9 cellular contexts compared by ENCODE assay signal in genomic region chr19:6238643-6239281, GRCh38. TPM values are rescaled to one million over a fixed set of nuclear protein-coding genes. Genes with fewer than 3 reads are reported as not detected.
DNase-seq lines count a peak whose midpoint lies in the region; ATAC-seq, FAIRE-seq and TF ChIP-seq lines count a peak whose summit lies in the region.
"Had no signal": no experiment of that assay in that cellular context is flagged by ENCODE, and none has a peak within 500 bp of the region (broad histone marks: within the 10 kb centered on the region; RNA-seq: fewer than 3 reads in every experiment).

No MANE protein-coding gene starts in this region.

- no peak overlapping the region for H2AFZ ChIP-seq in endothelial cell of umbilical vein (ENCODE audit: low read depth, low read length)

- TF ChIP-seq CTCF in endothelial cell of umbilical vein (IDR thresholded peaks at IDR 0.05; ENCODE audit: extremely low read depth in 1 of 2, insufficient read depth in 1 of 2, low read depth in 1 of 2, low read length in 2 of 2) = no peak
- TF ChIP-seq CTCF in osteocyte (IDR thresholded peaks at IDR 0.05) = no peak

- no peak overlapping the region for H3K4me3 Mint-ChIP-seq in osteocyte (ENCODE audit: unreplicated experiment)

- H3K4me2 ChIP-seq in BLaER1 treated with 17β-estradiol and CSF1 and Interleukin-3, amounts not matched to agents 10 nM and 100 nM = peak overlapping the region in 7 of 11 experiments; percentile 9 to 84 (median 30); a peak in 9 of 22 replicates
- peak overlapping the region; percentile 43 for H3K4me2 ChIP-seq in endothelial cell of umbilical vein (ENCODE audit: insufficient read depth, low read length)

- no peaks in the 10 kb centered on the region for H3K9me3 Mint-ChIP-seq in osteocyte (ENCODE audit: unreplicated experiment)

- BruUV-seq in endothelial cell of umbilical vein (replicated peaks; lab: Mats Ljungman, UMichigan) = TSS peak; percentile 56

- intact Hi-C loops in endothelial cell of umbilical vein (cut with micrococcal nuclease) = loop anchor here (1.0 kb wide), 3 partner anchors 19 to 42 kb away; no protein-coding TSS in a partner anchor

- peaks cover 42% of the 10 kb centered on the region for H3K4me1 Mint-ChIP-seq in osteocyte (ENCODE audit: unreplicated experiment)

- 0 out of 22 replicates have a peak overlapping the region, but pooled peaks of 2 of the 11 experiments have one; percentile 2 to 5 for H3K27ac ChIP-seq in BLaER1 treated with 17β-estradiol and CSF1 and Interleukin-3, amounts not matched to agents 10 nM and 100 nM
- peak overlapping the region; percentile 99 for H3K27ac ChIP-seq in endothelial cell of umbilical vein (ENCODE audit: insufficient read depth, low read depth, low read length)

- peaks cover 0 to 36% (median 22%) of the 10 kb centered on the region in 11 experiments; a peak in 15 of 22 replicates for H3K36me3 ChIP-seq in BLaER1 treated with 17β-estradiol and CSF1 and Interleukin-3, amounts not matched to agents 10 nM and 100 nM
- no peaks in the 10 kb centered on the region for H3K36me3 ChIP-seq in endothelial cell of umbilical vein (ENCODE audit: control insufficient read depth in 2 of 2, extremely low read depth in 1 of 2, insufficient read depth in 2 of 2, low read length in 2 of 2)

- H3K27me3 Mint-ChIP-seq in osteocyte (ENCODE audit: unreplicated experiment) = no peaks in the 10 kb centered on the region

- dilution Hi-C loops in endothelial cell of umbilical vein (cut with MboI; ENCODE audit: extremely low pct_ligation_motif_present, low sequenced_read_pairs) = no loop called here

- POLR2A ChIA-PET in endothelial cell of umbilical vein (lab: Charles Lee) = interaction anchor here (0.8 kb wide), 1 partner anchor 38 kb away, joined by 3 read pairs; no protein-coding TSS in a partner anchor

- H3K4me1 ChIP-seq in BLaER1 treated with 17β-estradiol and CSF1 and Interleukin-3, amounts not matched to agents 10 nM and 100 nM = peaks cover 63 to 100% (median 93%) of the 10 kb centered on the region in 10 experiments
- peaks cover 68% of the 10 kb centered on the region for H3K4me1 ChIP-seq in endothelial cell of umbilical vein (ENCODE audit: control insufficient read depth, extremely low read depth, insufficient read depth, low read length)

- CTCF ChIA-PET in endothelial cell of umbilical vein (lab: Charles Lee) = interaction anchor here (0.9 to 3.4 kb wide), 15 partner anchors 8 to 134 kb away, joined by 3 to 37 read pairs (median 3); partner anchors contain the start of gene ALKBH7

- H3K9ac ChIP-seq in BLaER1 treated with 17β-estradiol and CSF1 and Interleukin-3, amounts not matched to agents 10 nM and 100 nM = peak overlapping the region in 1 of 11 experiments; percentile 37; a peak in 1 of 22 replicates
- H3K9ac ChIP-seq in endothelial cell of umbilical vein (replicated peaks; ENCODE audit: extremely low read depth, insufficient read depth, low read length) = peak overlapping the region; percentile 88

- H3K4me3 ChIP-seq in BLaER1 treated with 17β-estradiol and CSF1 and Interleukin-3, amounts not matched to agents 10 nM and 100 nM = no peak overlapping the region
- H3K4me3 ChIP-seq in endothelial cell of umbilical vein (replicated peaks in 1 of 3; ENCODE audit: insufficient read depth in 1 of 3, low read depth in 1 of 3, low read length in 3 of 3) = no peak overlapping the region

- no peaks in the 10 kb centered on the region for H3K9me3 ChIP-seq in BLaER1 treated with 17β-estradiol and CSF1 and Interleukin-3, amounts not matched to agents 10 nM and 100 nM (replicated peaks in 1 of 11)
- H3K9me3 ChIP-seq in endothelial cell of umbilical vein (replicated peaks; ENCODE audit: control insufficient read depth, insufficient read depth, low read length) = no peaks in the 10 kb centered on the region

- DNase-seq in NCI-H69 (lab: John Stamatoyannopoulos, UW) (peak; percentile 35), endothelial cell of umbilical vein (ENCODE audit: low read depth, low spot score) (no peak), osteocyte (ENCODE audit: extremely low spot score, unreplicated experiment) (no peak), ecto neural progenitor cell (ENCODE audit: low spot score) (no peak), NCI-H1436 (lab: John Stamatoyannopoulos, UW) (no peak)
- DNase-seq: islet precursor cell had no signal

- ATAC-seq in GM18907 (IDR thresholded peaks at IDR 0.05; ENCODE audit: unreplicated experiment) (no peak), GM21529 (IDR thresholded peaks at IDR 0.05; ENCODE audit: unreplicated experiment) (no peak)

- H3K9me1 ChIP-seq in endothelial cell of umbilical vein (replicated peaks; ENCODE audit: control insufficient read depth, extremely low read depth, insufficient read depth, low read length) = no peaks in the 10 kb centered on the region

- no peak for TF ChIP-seq POLR2A in endothelial cell of umbilical vein (IDR thresholded peaks at IDR 0.05; ENCODE audit: low read depth, low read length)

- H3K79me2 ChIP-seq in endothelial cell of umbilical vein (ENCODE audit: control insufficient read depth, insufficient read depth, low read length) = peaks cover 69% of the 10 kb centered on the region

- no peaks in the 10 kb centered on the region for H3K36me3 Mint-ChIP-seq in osteocyte (ENCODE audit: unreplicated experiment)

- no peak for FAIRE-seq in endothelial cell of umbilical vein (lab: Jason Lieb, UNC)

- H3K27me3 ChIP-seq in BLaER1 treated with 17β-estradiol and CSF1 and Interleukin-3, amounts not matched to agents 10 nM and 100 nM = no peaks in the 10 kb centered on the region
- H3K27me3 ChIP-seq in endothelial cell of umbilical vein (ENCODE audit: control insufficient read depth in 2 of 2, insufficient read depth in 2 of 2, low read length in 2 of 2) = no peaks in the 10 kb centered on the region

- H3K27ac Mint-ChIP-seq in osteocyte (ENCODE audit: unreplicated experiment) = peak overlapping the region; percentile 35

- H4K20me1 ChIP-seq in BLaER1 treated with 17β-estradiol and CSF1 and Interleukin-3, amounts not matched to agents 10 nM and 100 nM = peaks cover 88 to 100% (median 99%) of the 10 kb centered on the region in 11 experiments
- no peaks in the 10 kb centered on the region for H4K20me1 ChIP-seq in endothelial cell of umbilical vein (replicated peaks; ENCODE audit: control insufficient read depth, extremely low read depth, insufficient read depth, low read length)

TF ChIP-seq in endothelial cell of umbilical vein, 7 proteins besides CTCF, POLR2A, EP300 and RAD21:
- TF ChIP-seq JUN (IDR thresholded peaks at IDR 0.05; ENCODE audit: borderline replicate concordance, insufficient read depth, insufficient read length, low read depth) (no peak), GATA2 (IDR thresholded peaks at IDR 0.05; ENCODE audit: insufficient read depth, insufficient read length, low read depth, low read length) (no peak), FOS (IDR thresholded peaks at IDR 0.05; ENCODE audit: borderline replicate concordance, insufficient read depth, low read length) (no peak), MYC (IDR thresholded peaks at IDR 0.05; ENCODE audit: low read depth, low read length) (no peak), MAX (IDR thresholded peaks at IDR 0.05; ENCODE audit: insufficient read depth, insufficient read length) (no peak), EZH2 (IDR thresholded peaks at IDR 0.05; ENCODE audit: borderline replicate concordance, low read depth, low read length, severe bottlenecking) (no peak)
TF ChIP-seq in endothelial cell of umbilical vein: peak in this region for 0.

RNA-seq across cellular contexts. Expression of gene MLLT1, which starts 41.0 kb away (rescaled TPM):
- total RNA-seq in endothelial cell of umbilical vein (79.2 and 84.8 TPM in 2 replicates), osteocyte (65.8 and 68.8 TPM in 2 replicates)
- polyA plus RNA-seq in endothelial cell of umbilical vein = 43.9 and 52.9 TPM in 2 replicates
- 32.5 and 45.8 TPM in 2 replicates for polyA plus RNA-seq in endothelial cell of umbilical vein (2011; cell fraction: cytosol; rRNA removed)
- polyA plus RNA-seq in endothelial cell of umbilical vein (2011; cell fraction: nucleus; rRNA removed) = 62.0 and 69.5 TPM in 2 replicates
- 37.9 and 50.9 TPM in 2 replicates for polyA plus RNA-seq in endothelial cell of umbilical vein (2012)
- 34.3 and 51.6 TPM in 2 replicates for polyA minus RNA-seq in endothelial cell of umbilical vein
- 63.8 TPM for polyA minus RNA-seq in endothelial cell of umbilical vein (2011; cell fraction: cytosol; rRNA and poly(A)+ RNA removed)
- 17.7 and 33.5 TPM in 2 replicates for polyA minus RNA-seq in endothelial cell of umbilical vein (2011; cell fraction: nucleus; rRNA and poly(A)+ RNA removed)
